ENCODE assay signal across 1 cellular context in genomic region chr16:57318240-57318970, GRCh38.
TF ChIP-seq lines count a peak whose summit lies in the region.

No MANE protein-coding gene starts in this region.

TF ChIP-seq in WTC11, 78 proteins besides CTCF, POLR2A, EP300 and RAD21 (continued from another document):
- TF ChIP-seq ZMAT4 (CRISPR knock-in tag; IDR thresholded peaks at IDR 0.05) (no peak), FOXJ3 (CRISPR knock-in tag; IDR thresholded peaks at IDR 0.05; ENCODE audit: borderline replicate concordance) (no peak), FOXP1 (CRISPR knock-in tag; IDR thresholded peaks at IDR 0.05; ENCODE audit: borderline replicate concordance) (no peak), ATF3 (CRISPR knock-in tag; conservative IDR thresholded peaks at IDR 0.05) (no peak), SP1 (CRISPR knock-in tag; conservative IDR thresholded peaks at IDR 0.05) (no peak), ZNF219 (CRISPR knock-in tag; IDR thresholded peaks at IDR 0.05; ENCODE audit: borderline replicate concordance) (no peak), ZNF396 (CRISPR knock-in tag; IDR thresholded peaks at IDR 0.05; ENCODE audit: borderline replicate concordance) (no peak), MXD4 (CRISPR knock-in tag; IDR thresholded peaks at IDR 0.05; ENCODE audit: borderline replicate concordance) (no peak)
